21 cellular contexts compared by ENCODE assay signal in genomic region chr17:38958326-38958725, GRCh38. TPM values are rescaled to one million over a fixed set of nuclear protein-coding genes. Genes with fewer than 3 reads are reported as not detected.
DNase-seq lines count a peak whose midpoint lies in the region; ATAC-seq and TF ChIP-seq lines count a peak whose summit lies in the region.
"Had no signal": no experiment of that assay in that cellular context is flagged by ENCODE, and none has a peak within 500 bp of the region (broad histone marks: within the 10 kb centered on the region; RNA-seq: fewer than 3 reads in every experiment).

No MANE protein-coding gene starts in this region.

- H2AFZ ChIP-seq in Loucy (ENCODE audit: low read length), result peak overlapping the region; percentile 41; the same call in 1 of the 2 replicates

- intact Hi-C loops in naive thymus-derived CD4-positive, alpha-beta T cell (cut with micrococcal nuclease), result no loop called here
- intact Hi-C loops in gastrocnemius medialis (cut with DNase I; ENCODE audit: low total_unique reads), result no loop called here

- H3K9ac ChIP-seq in BLaER1, result no peak overlapping the region
- H3K9ac ChIP-seq in Loucy (ENCODE audit: low read depth, low read length, poor library complexity, severe bottlenecking), result no peak overlapping the region

- TF ChIP-seq POLR2A in gastrocnemius medialis (IDR thresholded peaks at IDR 0.05), result no peak

- peaks cover 16% of the 10 kb centered on the region for H3K4me1 ChIP-seq in BLaER1
- peaks cover 24% of the 10 kb centered on the region for H3K4me1 ChIP-seq in Loucy (ENCODE audit: insufficient read depth, low read length, poor library complexity, severe bottlenecking)
- peaks cover 5 to 41% of the 10 kb centered on the region in 2 donors for H3K4me1 ChIP-seq in naive thymus-derived CD4-positive, alpha-beta T cell (ENCODE audit: control insufficient read depth in 2 of 2, insufficient read depth in 2 of 2, low read length in 2 of 2)
- H3K4me1 ChIP-seq in gastrocnemius medialis, result no peaks in the 10 kb centered on the region
- H3K4me1 ChIP-seq: lower lobe of right lung, psoas muscle had no signal

- peak overlapping the region in 5 of 9 donors; percentile 48 to 89 (median 71) for H3K27ac Mint-ChIP-seq in naive thymus-derived CD4-positive, alpha-beta T cell
- H3K27ac Mint-ChIP-seq: activated CD8-positive, alpha-beta memory T cell treated with anti-CD3 and anti-CD28 coated beads, Interleukin-2, amount 10 ng/mL, durations not matched to agents 7 days and 5 days; natural killer cell treated with Interleukin-12 subunit alpha and Interleukin-12 subunit beta and Interleukin-15 and Interleukin-18, amount 100 ng/mL, for 72 hours; stimulated activated naive CD8-positive, alpha-beta T cell treated with anti-CD3 and anti-CD28 coated beads, Interleukin-15, Interleukin-2, amounts not matched to agents 100 ng/mL and 50 ng/mL, for 24 hours; WTC11 had no signal

- H3K4me2 ChIP-seq in BLaER1 (peak overlapping the region; percentile 2; the same call in 1 of the 2 replicates), Loucy (ENCODE audit: low read depth, low read length, poor library complexity, severe bottlenecking) (peak overlapping the region; percentile 64)

- no peaks in the 10 kb centered on the region for H3F3A ChIP-seq in Loucy (ENCODE audit: low read depth)

- ATAC-seq in naive thymus-derived CD4-positive, alpha-beta T cell, result no peak
- ATAC-seq in HG02763 (IDR thresholded peaks at IDR 0.05; ENCODE audit: unreplicated experiment), result no peak
- ATAC-seq in gastrocnemius medialis, result no peak
- ATAC-seq: activated CD8-positive, alpha-beta memory T cell treated with anti-CD3 and anti-CD28 coated beads, Interleukin-2, amount 10 ng/mL, durations not matched to agents 7 days and 5 days; lower lobe of right lung; natural killer cell treated with Interleukin-12 subunit alpha and Interleukin-12 subunit beta and Interleukin-15 and Interleukin-18, amount 100 ng/mL, for 72 hours; Panc1; psoas muscle; WTC11 had no signal

- H3K79me2 ChIP-seq in Loucy (ENCODE audit: insufficient read depth, low read length), result no peaks in the 10 kb centered on the region

- no peaks in the 10 kb centered on the region for H3K9me2 ChIP-seq in Loucy (replicated peaks; ENCODE audit: low read depth, low read length)

- no peaks in the 10 kb centered on the region for H4K20me1 ChIP-seq in BLaER1
- H4K20me1 ChIP-seq in Loucy (ENCODE audit: insufficient read depth, low read length, poor library complexity, severe bottlenecking), result no peaks in the 10 kb centered on the region

- POLR2A ChIA-PET in naive thymus-derived CD4-positive, alpha-beta T cell (lab: Charles Lee), result interaction anchor here (0.7 to 2.6 kb wide), 5 partner anchors 10 to 667 kb away, joined by 3 to 12 read pairs (median 3); partner anchors contain the start of genes CWC25 and RPL23

- H3K36me3 Mint-ChIP-seq in naive thymus-derived CD4-positive, alpha-beta T cell, result no peaks in the 10 kb centered on the region
- H3K36me3 Mint-ChIP-seq: activated CD8-positive, alpha-beta memory T cell treated with anti-CD3 and anti-CD28 coated beads, Interleukin-2, amount 10 ng/mL, durations not matched to agents 7 days and 5 days; natural killer cell treated with Interleukin-12 subunit alpha and Interleukin-12 subunit beta and Interleukin-15 and Interleukin-18, amount 100 ng/mL, for 72 hours; WTC11 had no signal

- in situ Hi-C loops in gastrocnemius medialis (cut with MboI; ENCODE audit: low sequenced_read_pairs in 4 of 4), result no loop called here

- no peaks in the 10 kb centered on the region for H3K9me3 Mint-ChIP-seq in naive thymus-derived CD4-positive, alpha-beta T cell
- H3K9me3 Mint-ChIP-seq: natural killer cell treated with Interleukin-12 subunit alpha and Interleukin-12 subunit beta and Interleukin-15 and Interleukin-18, amount 100 ng/mL, for 72 hours; stimulated activated naive CD8-positive, alpha-beta T cell treated with anti-CD3 and anti-CD28 coated beads, Interleukin-15, Interleukin-2, amounts not matched to agents 100 ng/mL and 50 ng/mL, for 24 hours; WTC11 had no signal

- no peak overlapping the region for H3K4me3 ChIP-seq in BLaER1
- H3K4me3 ChIP-seq in Loucy (ENCODE audit: low read length, poor library complexity, severe bottlenecking), result peak overlapping the region; percentile 31
- H3K4me3 ChIP-seq in naive thymus-derived CD4-positive, alpha-beta T cell (ENCODE audit: low read length), result no peak overlapping the region
- H3K4me3 ChIP-seq in gastrocnemius medialis, result no peak overlapping the region
- H3K4me3 ChIP-seq: lower lobe of right lung, psoas muscle had no signal

- H3K36me3 ChIP-seq in BLaER1, result no peaks in the 10 kb centered on the region
- H3K36me3 ChIP-seq in Loucy (ENCODE audit: insufficient read depth, low read length), result no peaks in the 10 kb centered on the region
- H3K36me3 ChIP-seq in naive thymus-derived CD4-positive, alpha-beta T cell (ENCODE audit: control insufficient read depth in 2 of 3, insufficient read depth in 3 of 3, low read length in 3 of 3), result no peaks in the 10 kb centered on the region
- H3K36me3 ChIP-seq in gastrocnemius medialis, result no peaks in the 10 kb centered on the region
- H3K36me3 ChIP-seq: lower lobe of right lung had no signal

- CTCF ChIA-PET in naive thymus-derived CD4-positive, alpha-beta T cell (lab: Charles Lee), result interaction anchor here (0.6 to 2.5 kb wide), 2 partner anchors 24 to 37 kb away, joined by 3 to 6 read pairs; no protein-coding TSS in a partner anchor

- H3K27ac ChIP-seq in BLaER1 (no peak overlapping the region), gastrocnemius medialis (no peak overlapping the region)
- peak overlapping the region; percentile 14 for H3K27ac ChIP-seq in naive thymus-derived CD4-positive, alpha-beta T cell (ENCODE audit: low read depth, low read length)
- H3K27ac ChIP-seq: lower lobe of right lung, psoas muscle had no signal

- H3K9me3 ChIP-seq in BLaER1, result no peaks in the 10 kb centered on the region
- no peaks in the 10 kb centered on the region for H3K9me3 ChIP-seq in Loucy (ENCODE audit: insufficient read depth, low read depth, low read length)
- H3K9me3 ChIP-seq in naive thymus-derived CD4-positive, alpha-beta T cell (ENCODE audit: control insufficient read depth in 2 of 3, low read length in 3 of 3), result no peaks in the 10 kb centered on the region
- no peaks in the 10 kb centered on the region for H3K9me3 ChIP-seq in gastrocnemius medialis
- H3K9me3 ChIP-seq: lower lobe of right lung, psoas muscle had no signal

- no peak for TF ChIP-seq CTCF in Loucy (conservative IDR thresholded peaks at IDR 0.05; ENCODE audit: low read length)
- no peak for TF ChIP-seq CTCF in gastrocnemius medialis (IDR thresholded peaks at IDR 0.05 in 4 of 5, conservative IDR thresholded peaks at IDR 0.05 in 1 of 5)

- peak; percentile 74 for DNase-seq in dedifferentiated amniotic fluid mesenchymal stem cell (ENCODE audit: extremely low spot score)
- no peak for DNase-seq in naive thymus-derived CD4-positive, alpha-beta T cell
- no peak for DNase-seq in KG1 (lab: John Stamatoyannopoulos, UW)
- DNase-seq in SW480 (ENCODE audit: low spot score), result no peak
- DNase-seq in gastrocnemius medialis, result no peak
- DNase-seq: activated CD8-positive, alpha-beta memory T cell treated with anti-CD3 and anti-CD28 coated beads, Interleukin-2, amount 10 ng/mL, durations not matched to agents 7 days and 5 days; activated gamma-delta T cell treated with Interleukin-2 at 50 U/mL for 16 hours; effector CD8-positive, alpha-beta T cell; lower lobe of right lung; NCI-H2081 treated with DMSO at 0.1 percent for 48 hours; psoas muscle had no signal

- H3K27me3 ChIP-seq in BLaER1, result no peaks in the 10 kb centered on the region
- no peaks in the 10 kb centered on the region for H3K27me3 ChIP-seq in Loucy (ENCODE audit: insufficient read depth, low read length, poor library complexity, severe bottlenecking)
- H3K27me3 ChIP-seq in naive thymus-derived CD4-positive, alpha-beta T cell (ENCODE audit: control insufficient read depth in 2 of 2, insufficient read depth in 2 of 2, low read length in 2 of 2), result no peaks in the 10 kb centered on the region
- H3K27me3 ChIP-seq in gastrocnemius medialis, result no peaks in the 10 kb centered on the region

- peaks cover 10 to 45% (median 30%) of the 10 kb centered on the region in 7 donors for H3K4me1 Mint-ChIP-seq in naive thymus-derived CD4-positive, alpha-beta T cell
- H3K4me1 Mint-ChIP-seq: WTC11 had no signal

- H3K4me3 Mint-ChIP-seq in naive thymus-derived CD4-positive, alpha-beta T cell, result peak overlapping the region in 3 of 10 donors; percentile 23 to 35 (median 32)
- H3K4me3 Mint-ChIP-seq: activated CD8-positive, alpha-beta memory T cell treated with anti-CD3 and anti-CD28 coated beads, Interleukin-2, amount 10 ng/mL, durations not matched to agents 7 days and 5 days; natural killer cell treated with Interleukin-12 subunit alpha and Interleukin-12 subunit beta and Interleukin-15 and Interleukin-18, amount 100 ng/mL, for 72 hours; stimulated activated naive CD8-positive, alpha-beta T cell treated with anti-CD3 and anti-CD28 coated beads, Interleukin-15, Interleukin-2, amounts not matched to agents 100 ng/mL and 50 ng/mL, for 24 hours; WTC11 had no signal

- no peaks in the 10 kb centered on the region for H3K27me3 Mint-ChIP-seq in naive thymus-derived CD4-positive, alpha-beta T cell
- H3K27me3 Mint-ChIP-seq: activated CD8-positive, alpha-beta memory T cell treated with anti-CD3 and anti-CD28 coated beads, Interleukin-2, amount 10 ng/mL, durations not matched to agents 7 days and 5 days; natural killer cell treated with Interleukin-12 subunit alpha and Interleukin-12 subunit beta and Interleukin-15 and Interleukin-18, amount 100 ng/mL, for 72 hours; stimulated activated naive CD8-positive, alpha-beta T cell treated with anti-CD3 and anti-CD28 coated beads, Interleukin-15, Interleukin-2, amounts not matched to agents 100 ng/mL and 50 ng/mL, for 24 hours had no signal

RNA-seq across cellular contexts. Expression of gene FBXO47, which starts 8.9 kb away (rescaled TPM):
- not detected for total RNA-seq in naive thymus-derived CD4-positive, alpha-beta T cell
- not detected for polyA plus RNA-seq in naive thymus-derived CD4-positive, alpha-beta T cell
- not detected for total RNA-seq in gastrocnemius medialis
- total RNA-seq: frontal cortex, lower lobe of right lung, MCF 10A, psoas muscle, urinary bladder, WTC11 had no signal
- polyA plus RNA-seq: urinary bladder had no signal
